ENCODE assay signal across 20 cellular contexts in genomic region chr4:52904421-52904820, GRCh38. TPM values are rescaled to one million over a fixed set of nuclear protein-coding genes. Genes with fewer than 3 reads are reported as not detected.
A peak's percentile ranks its signal among the peaks of the same experiment; 100 is the strongest.
DNase-seq lines count a peak whose midpoint lies in the region; TF ChIP-seq lines count a peak whose summit lies in the region.
"Had no signal": no experiment of that assay in that cellular context is flagged by ENCODE, and none has a peak within 500 bp of the region (broad histone marks: within the 10 kb centered on the region; RNA-seq: fewer than 3 reads in every experiment).

No MANE protein-coding gene starts in this region.

- peaks cover 6% of the 10 kb centered on the region; the same call in 1 of the 2 replicates for H3K4me1 ChIP-seq in GM23248 (ENCODE audit: insufficient read depth)
- H3K4me1 ChIP-seq in H9 (ENCODE audit: insufficient read depth, low read length) = no peaks in the 10 kb centered on the region
- H3K4me1 ChIP-seq: Peyer's patch had no signal

- DNase-seq in GM23248 (peak; percentile 38), astrocyte of the spinal cord (ENCODE audit: low read depth, low spot score) (peak; percentile 55), kidney glomerular epithelial cell (lab: John Stamatoyannopoulos, UW) (peak; percentile 37), renal cortical epithelial cell (ENCODE audit: low read depth) (peak; percentile 69), T-helper 2 cell (no peak), H9 (no peak), hypothalamus (lab: John Stamatoyannopoulos, UW) (no peak), T1000 (lab: John Stamatoyannopoulos, UW) (no peak)
- DNase-seq: AML-193, DMS79 treated with DMSO at 0.1 percent for 48 hours, HCEC 1CT, Karpas-422, MM.1S, NCI-H146, NCI-H2171 treated with DMSO at 0.1 percent for 48 hours, Peyer's patch, SHP77 had no signal

- in situ Hi-C loops in GM23248 (cut with MboI) (no loop called here), astrocyte of the spinal cord (cut with HindIII; ENCODE audit: low sequenced_read_pairs) (no loop called here)

- H2BK12ac ChIP-seq in H9 (ENCODE audit: insufficient read length, low read depth, low read length) = no peak overlapping the region

- no peak overlapping the region for H3K14ac ChIP-seq in H9 (ENCODE audit: insufficient read depth, low read length)

- peaks cover 5 to 11% of the 10 kb centered on the region in 2 experiments for H3K4me1 Mint-ChIP-seq in H9
- H3K4me1 Mint-ChIP-seq: IgD-negative memory B cell had no signal

- H3K27ac Mint-ChIP-seq in H9 = no peak overlapping the region
- H3K27ac Mint-ChIP-seq: IgD-negative memory B cell had no signal

- no peak overlapping the region for H3T11ph ChIP-seq in H9 (ENCODE audit: low read length)

- no peaks in the 10 kb centered on the region for H3K23me2 ChIP-seq in H9 (ENCODE audit: insufficient read length, low read depth, low read length, poor library complexity, severe bottlenecking)

- no peak overlapping the region for H3K4ac ChIP-seq in H9 (ENCODE audit: low read depth, low read length)

- H3K18ac ChIP-seq in H9 (ENCODE audit: insufficient read length, low read depth, low read length) = no peak overlapping the region

- no peak overlapping the region for H3K23ac ChIP-seq in H9 (ENCODE audit: insufficient read length, low read depth, low read length)

- H4K8ac ChIP-seq in H9 (replicated peaks; ENCODE audit: insufficient read length, low read depth, low read length) = no peak overlapping the region

- no peak overlapping the region for H2BK20ac ChIP-seq in H9 (ENCODE audit: low read depth, low read length, poor library complexity, severe bottlenecking)

- no peaks in the 10 kb centered on the region for H3K36me3 ChIP-seq in GM23248 (ENCODE audit: low read depth)
- H3K36me3 ChIP-seq: Peyer's patch had no signal

- no peak overlapping the region for H2BK5ac ChIP-seq in H9 (ENCODE audit: insufficient read length, low read length)

- 81 to 84% methylated on average over 4 of the region's 4 CpGs for WGBS in GM23248 (ENCODE audit: low coverage in 1 of 2, low lambda C conversion rate in 2 of 2, missing lambda C conversion rate in 2 of 2), 2 experiments
- no CpG with 5 or more reads among the region's 4 CpGs for WGBS in H9 (ENCODE audit: extremely low coverage, insufficient read length, low lambda C conversion rate)

- no peaks in the 10 kb centered on the region for H3K79me1 ChIP-seq in H9 (ENCODE audit: insufficient read depth, low read depth, low read length, poor library complexity, severe bottlenecking)

- no peaks in the 10 kb centered on the region for H3K27me3 Mint-ChIP-seq in H9 (ENCODE audit: low read depth)
- H3K27me3 Mint-ChIP-seq: IgD-negative memory B cell had no signal

- H2BK120ac ChIP-seq in H9 (ENCODE audit: low read depth, low read length, poor library complexity, severe bottlenecking) = no peak overlapping the region

- H3K4me2 ChIP-seq in GM23248 (ENCODE audit: unreplicated experiment) (no peak overlapping the region), H9 (ENCODE audit: insufficient read depth, insufficient read length, low read length) (no peak overlapping the region)

- H3K4me3 Mint-ChIP-seq in H9 = no peak overlapping the region
- H3K4me3 Mint-ChIP-seq: IgD-negative memory B cell had no signal

- H4K91ac ChIP-seq in H9 (ENCODE audit: insufficient read length, low read depth, low read length) = no peak overlapping the region

- no peak overlapping the region for H3K56ac ChIP-seq in H9 (ENCODE audit: insufficient read length, low read depth, low read length)

- no peak overlapping the region for H2AK5ac ChIP-seq in H9 (ENCODE audit: insufficient read length, low read length)

- H3K4me3 ChIP-seq in GM23248 (no peak overlapping the region), astrocyte of the spinal cord (ENCODE audit: low read depth, low read length) (no peak overlapping the region)
- H3K4me3 ChIP-seq: Peyer's patch, SK-N-MC had no signal

- H3K79me2 ChIP-seq in GM23248 (ENCODE audit: insufficient read depth) (no peaks in the 10 kb centered on the region), H9 (ENCODE audit: insufficient read depth, low read length) (no peaks in the 10 kb centered on the region)

- H4K5ac ChIP-seq in H9 (ENCODE audit: insufficient read length, low read depth, low read length) = no peak overlapping the region

- TF ChIP-seq CTCF in astrocyte of the spinal cord (IDR thresholded peaks at IDR 0.05; ENCODE audit: low read depth, low read length) = no peak
- no peak for TF ChIP-seq CTCF in H9 (conservative IDR thresholded peaks at IDR 0.05)

- H2AFZ ChIP-seq in GM23248 (no peak overlapping the region), H9 (ENCODE audit: low read length) (no peak overlapping the region)

- H3K9me3 ChIP-seq in GM23248 (ENCODE audit: low read depth) = no peaks in the 10 kb centered on the region
- peaks cover 11% of the 10 kb centered on the region for H3K9me3 ChIP-seq in H9 (ENCODE audit: control insufficient read depth, low read depth, low read length)
- H3K9me3 ChIP-seq: Peyer's patch had no signal

- H4K20me1 ChIP-seq in GM23248 (ENCODE audit: insufficient read depth) (no peaks in the 10 kb centered on the region), H9 (ENCODE audit: control insufficient read depth, insufficient read depth, insufficient read length) (no peaks in the 10 kb centered on the region)

- no peak overlapping the region for H2BK15ac ChIP-seq in H9 (ENCODE audit: low read depth, low read length)

- no peak overlapping the region for H3K27ac ChIP-seq in GM23248
- H3K27ac ChIP-seq in H9 (ENCODE audit: insufficient read length, low read depth, low read length) = no peak overlapping the region
- H3K27ac ChIP-seq: C4-2B, Peyer's patch, SK-N-MC had no signal

- H3K27me3 ChIP-seq in GM23248 (replicated peaks; ENCODE audit: insufficient read depth) (no peaks in the 10 kb centered on the region), H9 (ENCODE audit: insufficient read depth, low read length) (no peaks in the 10 kb centered on the region)
- H3K27me3 ChIP-seq: Peyer's patch had no signal

- no peaks in the 10 kb centered on the region for H3F3A ChIP-seq in GM23248 (ENCODE audit: insufficient read depth)

- peaks cover 20 to 31% (median 21%) of the 10 kb centered on the region in 3 experiments for H3K36me3 Mint-ChIP-seq in H9 (ENCODE audit: insufficient read depth in 1 of 3, low read depth in 3 of 3)

- H3K9me3 Mint-ChIP-seq in H9 = peaks cover 29% of the 10 kb centered on the region in 2 experiments
- H3K9me3 Mint-ChIP-seq: IgD-negative memory B cell had no signal

- H3K9me2 ChIP-seq in GM23248 (ENCODE audit: insufficient read depth) = no peaks in the 10 kb centered on the region

- H3K9ac ChIP-seq in GM23248 (no peak overlapping the region), H9 (ENCODE audit: extremely low read depth, insufficient read length, low read length) (no peak overlapping the region)

RNA-seq across cellular contexts. Expression of gene RASL11B, which starts 42.3 kb away (rescaled TPM):
- total RNA-seq in GM23248 (2014; rRNA removed; shearing (Covaris generic)) = not detected in 2 replicates
- 0.11 and 0.46 TPM in 2 replicates for polyA plus RNA-seq in GM23248 (2016; fragmentation: Nextera tagmentation; extraction: Ambion mirVana)
- total RNA-seq in renal cortical epithelial cell = 4.7 and 21.2 TPM in 2 replicates
- total RNA-seq in H9 (2021) = 28.3 and 30.0 TPM in 2 replicates

Comparison
In these comparisons a context has a peak if more than half of its experiments do, and no peak if none do; other contexts are left out.
1. DNase-seq: peak in GM23248 (single experiment), astrocyte of the spinal cord (single experiment), kidney glomerular epithelial cell (single experiment) and renal cortical epithelial cell (single experiment); none in T-helper 2 cell (0 of 5), H9 (single experiment), hypothalamus (0 of 51) and T1000 (single experiment).